ENCODE assay signal across 2 cellular contexts in genomic region chr2:27092696-27093429, GRCh38.
TF ChIP-seq lines count a peak whose summit lies in the region.

No MANE protein-coding gene starts in this region.

TF ChIP-seq in A549, 52 proteins besides CTCF, POLR2A, EP300 and RAD21:
- peak; percentile 43 for TF ChIP-seq MAFK (IDR thresholded peaks at IDR 0.05; ENCODE audit: partially characterized antibody)
- TF ChIP-seq, protein P1, sequence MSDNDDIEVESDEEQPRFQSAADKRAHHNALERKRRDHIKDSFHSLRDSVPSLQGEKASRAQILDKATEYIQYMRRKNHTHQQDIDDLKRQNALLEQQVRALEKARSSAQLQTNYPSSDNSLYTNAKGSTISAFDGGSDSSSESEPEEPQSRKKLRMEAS (IDR thresholded peaks at IDR 0.05) = no peak
- no peak for TF ChIP-seq HOXA7 (CRISPR knock-in tag; IDR thresholded peaks at IDR 0.05)

TF ChIP-seq in HepG2, 621 proteins besides CTCF, POLR2A, EP300 and RAD21 (continues in another document):
- TF ChIP-seq MXD1 (CRISPR knock-in tag; IDR thresholded peaks at IDR 0.05) (peak; percentile 75), IRF2 (CRISPR knock-in tag; IDR thresholded peaks at IDR 0.05) (peak; percentile 82), SALL1 (CRISPR knock-in tag; IDR thresholded peaks at IDR 0.05) (peak; percentile 98), LCORL (IDR thresholded peaks at IDR 0.05) (no peak), LCORL (CRISPR knock-in tag; IDR thresholded peaks at IDR 0.05) (peak; percentile 16; the same call in 1 of the 2 replicates), SP5 (CRISPR knock-in tag; IDR thresholded peaks at IDR 0.05; ENCODE audit: borderline replicate concordance, low read depth) (peak; percentile 23; the same call in 1 of the 2 replicates), FIP1L1 (IDR thresholded peaks at IDR 0.05; ENCODE audit: borderline replicate concordance, insufficient read depth, low read depth, low read length) (no peak), ZNF652 (CRISPR knock-in tag; IDR thresholded peaks at IDR 0.05; ENCODE audit: borderline replicate concordance, low read depth) (no peak; the same call in 1 of the 2 replicates), ZNF567 (CRISPR knock-in tag; IDR thresholded peaks at IDR 0.05; ENCODE audit: borderline replicate concordance) (no peak), HMGXB3 (CRISPR knock-in tag; IDR thresholded peaks at IDR 0.05; ENCODE audit: borderline replicate concordance) (no peak), PHF21A (CRISPR knock-in tag; IDR thresholded peaks at IDR 0.05) (peak; percentile 99), RBAK (CRISPR knock-in tag; IDR thresholded peaks at IDR 0.05) (peak; percentile 58; the same call in 1 of the 2 replicates), THAP11 (CRISPR knock-in tag; IDR thresholded peaks at IDR 0.05) (peak; percentile 85), ZNF883 (CRISPR knock-in tag; IDR thresholded peaks at IDR 0.05; ENCODE audit: not compliant biosample characterization) (peak; percentile 49), ZBTB1 (CRISPR knock-in tag; IDR thresholded peaks at IDR 0.05; ENCODE audit: borderline replicate concordance) (no peak), DMAP1 (CRISPR knock-in tag; IDR thresholded peaks at IDR 0.05) (peak; percentile 91), ATF7 (IDR thresholded peaks at IDR 0.05) (no peak), ATF7 (CRISPR knock-in tag; IDR thresholded peaks at IDR 0.05) (no peak), ZBTB7B (CRISPR knock-in tag; IDR thresholded peaks at IDR 0.05) (peak; percentile 99), HNRNPH1 (optimal IDR thresholded peaks at IDR 0.05; ENCODE audit: low read depth, low read length) (no peak), MYNN (CRISPR knock-in tag; IDR thresholded peaks at IDR 0.05; ENCODE audit: low read depth) (no peak; the same call in 1 of the 2 replicates), RXRB (CRISPR knock-in tag; IDR thresholded peaks at IDR 0.05; ENCODE audit: borderline replicate concordance) (peak; percentile 89), ZNF205 (CRISPR knock-in tag; IDR thresholded peaks at IDR 0.05) (peak; percentile 84), PRMT3 (CRISPR knock-in tag; IDR thresholded peaks at IDR 0.05; ENCODE audit: borderline replicate concordance, low read depth) (peak; percentile 63; the same call in 1 of the 2 replicates), SMAD1 (CRISPR knock-in tag; IDR thresholded peaks at IDR 0.05; ENCODE audit: borderline replicate concordance, low read depth) (no peak), REXO4 (CRISPR knock-in tag; IDR thresholded peaks at IDR 0.05; ENCODE audit: borderline replicate concordance) (no peak), ZC3H13 (CRISPR knock-in tag; IDR thresholded peaks at IDR 0.05) (peak; percentile 20; the same call in 1 of the 2 replicates), ATF7-NPFF (CRISPR knock-in tag; IDR thresholded peaks at IDR 0.05; ENCODE audit: low read depth) (peak; percentile 63; the same call in 1 of the 2 replicates), ZNF160 (CRISPR knock-in tag; IDR thresholded peaks at IDR 0.05) (no peak), ZMYM4 (CRISPR knock-in tag; IDR thresholded peaks at IDR 0.05) (peak; percentile 62; the same call in 1 of the 2 replicates), ZNF839 (CRISPR knock-in tag; IDR thresholded peaks at IDR 0.05; ENCODE audit: borderline replicate concordance) (peak; percentile 33; the same call in 1 of the 2 replicates), SPEN (CRISPR knock-in tag; IDR thresholded peaks at IDR 0.05; ENCODE audit: low read depth) (peak; percentile 86), MIXL1 (CRISPR knock-in tag; IDR thresholded peaks at IDR 0.05) (peak; percentile 78; the same call in 1 of the 2 replicates), HMGXB4 (CRISPR knock-in tag; IDR thresholded peaks at IDR 0.05; ENCODE audit: borderline replicate concordance in 1 of 2, low read depth in 1 of 2) (peak in 1 of 2 experiments; percentile 49; a peak in 1 of 4 replicates), RXRA (CRISPR knock-in tag; IDR thresholded peaks at IDR 0.05) (peak; percentile 94), PAF1 (CRISPR knock-in tag; IDR thresholded peaks at IDR 0.05) (peak; percentile 65), ZSCAN21 (CRISPR knock-in tag; IDR thresholded peaks at IDR 0.05; ENCODE audit: borderline replicate concordance) (peak; percentile 96), TAF15 (IDR thresholded peaks at IDR 0.05; ENCODE audit: low read depth, low read length, poor library complexity, severe bottlenecking) (no peak), HDAC2 (CRISPR knock-in tag; IDR thresholded peaks at IDR 0.05) (peak; percentile 99), ZNF510 (CRISPR knock-in tag; IDR thresholded peaks at IDR 0.05; ENCODE audit: low read depth) (no peak), ADNP (CRISPR knock-in tag; IDR thresholded peaks at IDR 0.05) (peak; percentile 62; the same call in 1 of the 2 replicates), ZNF749 (CRISPR knock-in tag; IDR thresholded peaks at IDR 0.05; ENCODE audit: borderline replicate concordance) (no peak; the same call in 1 of the 2 replicates), PHF20 (CRISPR knock-in tag; IDR thresholded peaks at IDR 0.05) (0 out of 2 replicates have a peak, but pooled peaks have one; percentile 56), ZNF720 (CRISPR knock-in tag; IDR thresholded peaks at IDR 0.05) (no peak), RBM39 (IDR thresholded peaks at IDR 0.05; ENCODE audit: low read depth, low read length, poor library complexity, severe bottlenecking) (peak; percentile 30), ARID4A (CRISPR knock-in tag; IDR thresholded peaks at IDR 0.05; ENCODE audit: borderline replicate concordance) (peak; percentile 57; the same call in 1 of the 2 replicates), ZNF280B (CRISPR knock-in tag; IDR thresholded peaks at IDR 0.05; ENCODE audit: borderline replicate concordance) (peak; percentile 69; the same call in 1 of the 2 replicates)
- TF ChIP-seq, protein P2, sequence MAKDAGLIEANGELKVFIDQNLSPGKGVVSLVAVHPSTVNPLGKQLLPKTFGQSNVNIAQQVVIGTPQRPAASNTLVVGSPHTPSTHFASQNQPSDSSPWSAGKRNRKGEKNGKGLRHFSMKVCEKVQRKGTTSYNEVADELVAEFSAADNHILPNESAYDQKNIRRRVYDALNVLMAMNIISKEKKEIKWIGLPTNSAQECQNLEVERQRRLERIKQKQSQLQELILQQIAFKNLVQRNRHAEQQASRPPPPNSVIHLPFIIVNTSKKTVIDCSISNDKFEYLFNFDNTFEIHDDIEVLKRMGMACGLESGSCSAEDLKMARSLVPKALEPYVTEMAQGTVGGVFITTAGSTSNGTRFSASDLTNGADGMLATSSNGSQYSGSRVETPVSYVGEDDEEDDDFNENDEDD (CRISPR knock-in tag; IDR thresholded peaks at IDR 0.05; ENCODE audit: borderline replicate concordance) = peak; percentile 46; the same call in 1 of the 2 replicates
- TF ChIP-seq, protein P3, sequence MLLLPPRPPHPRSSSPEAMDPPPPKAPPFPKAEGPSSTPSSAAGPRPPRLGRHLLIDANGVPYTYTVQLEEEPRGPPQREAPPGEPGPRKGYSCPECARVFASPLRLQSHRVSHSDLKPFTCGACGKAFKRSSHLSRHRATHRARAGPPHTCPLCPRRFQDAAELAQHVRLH (CRISPR knock-in tag; IDR thresholded peaks at IDR 0.05; ENCODE audit: borderline replicate concordance, low read depth) = no peak; the same call in 1 of the 2 replicates
- TF ChIP-seq, protein P4, sequence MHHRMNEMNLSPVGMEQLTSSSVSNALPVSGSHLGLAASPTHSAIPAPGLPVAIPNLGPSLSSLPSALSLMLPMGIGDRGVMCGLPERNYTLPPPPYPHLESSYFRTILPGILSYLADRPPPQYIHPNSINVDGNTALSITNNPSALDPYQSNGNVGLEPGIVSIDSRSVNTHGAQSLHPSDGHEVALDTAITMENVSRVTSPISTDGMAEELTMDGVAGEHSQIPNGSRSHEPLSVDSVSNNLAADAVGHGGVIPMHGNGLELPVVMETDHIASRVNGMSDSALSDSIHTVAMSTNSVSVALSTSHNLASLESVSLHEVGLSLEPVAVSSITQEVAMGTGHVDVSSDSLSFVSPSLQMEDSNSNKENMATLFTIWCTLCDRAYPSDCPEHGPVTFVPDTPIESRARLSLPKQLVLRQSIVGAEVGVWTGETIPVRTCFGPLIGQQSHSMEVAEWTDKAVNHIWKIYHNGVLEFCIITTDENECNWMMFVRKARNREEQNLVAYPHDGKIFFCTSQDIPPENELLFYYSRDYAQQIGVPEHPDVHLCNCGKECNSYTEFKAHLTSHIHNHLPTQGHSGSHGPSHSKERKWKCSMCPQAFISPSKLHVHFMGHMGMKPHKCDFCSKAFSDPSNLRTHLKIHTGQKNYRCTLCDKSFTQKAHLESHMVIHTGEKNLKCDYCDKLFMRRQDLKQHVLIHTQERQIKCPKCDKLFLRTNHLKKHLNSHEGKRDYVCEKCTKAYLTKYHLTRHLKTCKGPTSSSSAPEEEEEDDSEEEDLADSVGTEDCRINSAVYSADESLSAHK (CRISPR knock-in tag; IDR thresholded peaks at IDR 0.05; ENCODE audit: borderline replicate concordance) = no peak
